27 cellular contexts compared by ENCODE assay signal in genomic region chr3:140711719-140712086, GRCh38. TPM values are rescaled to one million over a fixed set of nuclear protein-coding genes. Genes with fewer than 3 reads are reported as not detected.
DNase-seq lines count a peak whose midpoint lies in the region; ATAC-seq and TF ChIP-seq lines count a peak whose summit lies in the region.
"Had no signal": no experiment of that assay in that cellular context is flagged by ENCODE, and none has a peak within 500 bp of the region (broad histone marks: within the 10 kb centered on the region; RNA-seq: fewer than 3 reads in every experiment).

No MANE protein-coding gene starts in this region.

- H3K4me3 ChIP-seq in Caco-2 (ENCODE audit: low read depth, low read length), result no peak overlapping the region
- H3K4me3 ChIP-seq: BLaER1, GM23248, MG63, Peyer's patch, SK-N-MC had no signal

- intact Hi-C loops in Caco-2 (cut with micrococcal nuclease; ENCODE audit: unreplicated experiment), result loop anchor here (1.0 kb wide), 1 partner anchor 11 kb away; no protein-coding TSS in a partner anchor

- H3K36me3 ChIP-seq in Caco-2 (ENCODE audit: control insufficient read depth, insufficient read depth, low read length), result no peaks in the 10 kb centered on the region
- H3K36me3 ChIP-seq: BLaER1, MG63, Peyer's patch had no signal

- no peak for DNase-seq in Caco-2
- peak; percentile 2 for DNase-seq in NCI-H2227 treated with DMSO at 0.1 percent for 48 hours (lab: John Stamatoyannopoulos, UW)
- no peak for DNase-seq in neural crest cell (ENCODE audit: low read depth, low spot score)
- DNase-seq in NCI-H2081 treated with DMSO at 0.1 percent for 48 hours (lab: John Stamatoyannopoulos, UW), result no peak
- DNase-seq in DMS53 (lab: John Stamatoyannopoulos, UW), result no peak
- DNase-seq: CD4-positive, CD25-positive, alpha-beta regulatory T cell; GM23248; H9; IMR-90; KG1; MG63; NCI-H1105 treated with DMSO at 0.1 percent for 48 hours; NCI-H1694; NCI-H2107; NCI-H446 treated with DMSO at 0.1 percent for 48 hours; NCI-H526; OCI-M1; Peyer's patch; SIG-M5 had no signal

- peaks cover 32% of the 10 kb centered on the region for H3K4me1 Mint-ChIP-seq in Caco-2 (ENCODE audit: low read depth, unreplicated experiment)
- H3K4me1 Mint-ChIP-seq in neural crest cell, result peaks cover 4% of the 10 kb centered on the region
- H3K4me1 Mint-ChIP-seq: CD4-positive, CD25-positive, alpha-beta regulatory T cell had no signal

- H3K4me3 Mint-ChIP-seq in Caco-2 (ENCODE audit: unreplicated experiment), result no peak overlapping the region
- no peak overlapping the region for H3K4me3 Mint-ChIP-seq in neural crest cell
- H3K4me3 Mint-ChIP-seq: CD4-positive, CD25-positive, alpha-beta regulatory T cell; H9 had no signal

- no peaks in the 10 kb centered on the region for H3K27me3 ChIP-seq in Caco-2 (replicated peaks; ENCODE audit: control insufficient read depth, insufficient read depth, low read length)
- H3K27me3 ChIP-seq: BLaER1, MG63, Peyer's patch had no signal

- H3K9me3 Mint-ChIP-seq in Caco-2 (ENCODE audit: unreplicated experiment) (peaks cover 14% of the 10 kb centered on the region), neural crest cell (no peaks in the 10 kb centered on the region)

- peak; percentile 1 for ATAC-seq in HG02678 (IDR thresholded peaks at IDR 0.05; ENCODE audit: unreplicated experiment)
- no peak for ATAC-seq in HG03520 (IDR thresholded peaks at IDR 0.05; ENCODE audit: unreplicated experiment)

- peaks cover 38% of the 10 kb centered on the region for H3K4me1 ChIP-seq in Caco-2
- H3K4me1 ChIP-seq: BLaER1, Peyer's patch had no signal

- H3K36me3 Mint-ChIP-seq in Caco-2 (ENCODE audit: insufficient read depth, unreplicated experiment), result no peaks in the 10 kb centered on the region
- H3K36me3 Mint-ChIP-seq in neural crest cell (ENCODE audit: low read depth), result no peaks in the 10 kb centered on the region
- H3K36me3 Mint-ChIP-seq: CD4-positive, CD25-positive, alpha-beta regulatory T cell had no signal

- TF ChIP-seq CTCF in Caco-2 (IDR thresholded peaks at IDR 0.05; ENCODE audit: insufficient read depth in 1 of 2, low read depth in 1 of 2, low read length in 1 of 2, severe bottlenecking in 1 of 2, unreplicated experiment in 1 of 2) (no peak), neural crest cell (conservative IDR thresholded peaks at IDR 0.05) (no peak)

- CTCF ChIA-PET in Caco-2 (lab: Charles Lee), result no interaction called here

- no peaks in the 10 kb centered on the region for H3K27me3 Mint-ChIP-seq in Caco-2 (ENCODE audit: insufficient read depth, unreplicated experiment)
- H3K27me3 Mint-ChIP-seq in neural crest cell (ENCODE audit: low read depth), result peaks cover 2% of the 10 kb centered on the region
- H3K27me3 Mint-ChIP-seq: CD4-positive, CD25-positive, alpha-beta regulatory T cell had no signal

- peaks cover 25% of the 10 kb centered on the region for H3K9me3 ChIP-seq in Caco-2
- H3K9me3 ChIP-seq: BLaER1, MG63, Peyer's patch had no signal

- POLR2A ChIA-PET in Caco-2 (lab: Charles Lee), result interaction anchor here (0.6 kb wide), 2 partner anchors 55 to 1849 kb away, joined by 3 read pairs; no protein-coding TSS in a partner anchor

- BruUV-seq in Caco-2 (replicated peaks; lab: Mats Ljungman, UMichigan), result no TSS peak

- peak overlapping the region; percentile 91 for H3K27ac Mint-ChIP-seq in Caco-2 (ENCODE audit: unreplicated experiment)
- H3K27ac Mint-ChIP-seq in neural crest cell (ENCODE audit: unreplicated experiment), result peak overlapping the region; percentile 75
- H3K27ac Mint-ChIP-seq: CD4-positive, CD25-positive, alpha-beta regulatory T cell; H9 had no signal

RNA-seq across cellular contexts. Expression of gene TRIM42, which starts 33.8 kb away (rescaled TPM):
- total RNA-seq in Caco-2 (2022), result not detected in 2 replicates
- not detected in 2 replicates for total RNA-seq in neural crest cell
- total RNA-seq: A172; CD4-positive, CD25-positive, alpha-beta regulatory T cell; Daoy; G401; GM23248; H9; IMR-90; Peyer's patch; T-helper 1 cell treated with Interleukin-12 subunit alpha and Interleukin-12 subunit beta and Interleukin-4 antibody, amounts not matched to agents 30 ng/mL and 1 ng/mL, for 36 hours had no signal
